In the genomic region with DNA sequence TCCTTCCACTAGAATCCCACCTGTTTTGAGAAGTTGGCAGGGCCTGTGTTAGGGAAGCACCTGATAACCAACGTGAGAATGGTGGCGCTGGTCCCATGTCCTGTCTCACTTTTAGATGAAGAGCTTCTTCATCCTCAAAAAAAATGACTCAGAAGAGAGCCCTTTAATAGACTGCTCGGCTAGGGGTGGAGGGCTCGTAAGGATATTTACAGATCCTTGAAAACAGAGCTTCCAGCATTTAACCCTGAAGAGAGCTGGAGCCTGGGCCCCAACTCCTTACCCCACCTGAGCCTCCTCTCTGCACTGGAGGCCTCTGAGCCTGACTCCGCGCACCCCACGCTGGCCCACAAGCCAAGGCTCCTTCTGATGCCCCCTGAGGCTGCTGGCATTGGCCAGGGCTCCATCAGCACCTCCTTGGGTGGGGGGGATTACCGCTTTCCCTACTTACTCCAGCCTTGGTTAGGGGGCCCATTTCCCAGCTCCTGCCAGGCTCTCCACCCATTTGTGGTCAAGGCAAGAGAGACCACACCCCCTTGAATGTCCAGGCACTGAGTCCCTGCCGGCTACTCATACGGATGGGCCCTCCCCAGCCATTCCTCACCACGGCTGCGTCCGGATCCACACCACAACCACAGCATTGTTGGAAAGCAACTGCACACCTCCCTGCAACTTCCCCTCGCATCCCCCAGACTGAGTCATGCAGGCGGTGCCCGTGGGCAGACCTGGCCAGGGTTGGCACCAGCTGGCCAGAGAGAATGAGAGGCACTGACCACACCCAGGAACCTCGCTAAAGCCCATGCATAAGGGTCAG, we compare ENCODE assay signal across 1 cellular context.
TF ChIP-seq lines count a peak whose summit lies in the region.

No MANE protein-coding gene starts in this region.

TF ChIP-seq in IMR-90, 13 proteins besides CTCF, POLR2A, EP300 and RAD21:
- TF ChIP-seq RCOR1 (IDR thresholded peaks at IDR 0.05; ENCODE audit: insufficient replicate concordance, low read length) (peak; percentile 93), MXI1 (IDR thresholded peaks at IDR 0.05; ENCODE audit: borderline replicate concordance, low read depth, low read length) (peak; percentile 51; the same call in 1 of the 2 replicates), BHLHE40 (IDR thresholded peaks at IDR 0.05; ENCODE audit: low read depth, low read length) (peak; percentile 72), FOS (IDR thresholded peaks at IDR 0.05; ENCODE audit: low read depth, low read length) (peak; percentile 78), CEBPB (IDR thresholded peaks at IDR 0.05; ENCODE audit: low read depth, low read length) (peak; percentile 61), MAFK (IDR thresholded peaks at IDR 0.05; ENCODE audit: low read depth, low read length) (no peak), RFX5 (IDR thresholded peaks at IDR 0.05; ENCODE audit: low read depth, low read length) (no peak), SMC3 (IDR thresholded peaks at IDR 0.05; ENCODE audit: low read depth, low read length) (no peak), CHD1 (IDR thresholded peaks at IDR 0.05; ENCODE audit: low read depth, low read length) (no peak), MAZ (IDR thresholded peaks at IDR 0.05; ENCODE audit: borderline replicate concordance, low read depth, low read length) (peak; percentile 82), NFE2L2 (IDR thresholded peaks at IDR 0.05; ENCODE audit: low read depth, low read length) (no peak)
- TF ChIP-seq, protein P1, sequence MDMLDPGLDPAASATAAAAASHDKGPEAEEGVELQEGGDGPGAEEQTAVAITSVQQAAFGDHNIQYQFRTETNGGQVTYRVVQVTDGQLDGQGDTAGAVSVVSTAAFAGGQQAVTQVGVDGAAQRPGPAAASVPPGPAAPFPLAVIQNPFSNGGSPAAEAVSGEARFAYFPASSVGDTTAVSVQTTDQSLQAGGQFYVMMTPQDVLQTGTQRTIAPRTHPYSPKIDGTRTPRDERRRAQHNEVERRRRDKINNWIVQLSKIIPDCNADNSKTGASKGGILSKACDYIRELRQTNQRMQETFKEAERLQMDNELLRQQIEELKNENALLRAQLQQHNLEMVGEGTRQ (IDR thresholded peaks at IDR 0.05; ENCODE audit: low read depth, low read length) = no peak
- TF ChIP-seq, protein P2, sequence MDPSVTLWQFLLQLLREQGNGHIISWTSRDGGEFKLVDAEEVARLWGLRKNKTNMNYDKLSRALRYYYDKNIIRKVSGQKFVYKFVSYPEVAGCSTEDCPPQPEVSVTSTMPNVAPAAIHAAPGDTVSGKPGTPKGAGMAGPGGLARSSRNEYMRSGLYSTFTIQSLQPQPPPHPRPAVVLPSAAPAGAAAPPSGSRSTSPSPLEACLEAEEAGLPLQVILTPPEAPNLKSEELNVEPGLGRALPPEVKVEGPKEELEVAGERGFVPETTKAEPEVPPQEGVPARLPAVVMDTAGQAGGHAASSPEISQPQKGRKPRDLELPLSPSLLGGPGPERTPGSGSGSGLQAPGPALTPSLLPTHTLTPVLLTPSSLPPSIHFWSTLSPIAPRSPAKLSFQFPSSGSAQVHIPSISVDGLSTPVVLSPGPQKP (IDR thresholded peaks at IDR 0.05; ENCODE audit: borderline replicate concordance, low read depth, low read length) = no peak
